In the genomic region with DNA sequence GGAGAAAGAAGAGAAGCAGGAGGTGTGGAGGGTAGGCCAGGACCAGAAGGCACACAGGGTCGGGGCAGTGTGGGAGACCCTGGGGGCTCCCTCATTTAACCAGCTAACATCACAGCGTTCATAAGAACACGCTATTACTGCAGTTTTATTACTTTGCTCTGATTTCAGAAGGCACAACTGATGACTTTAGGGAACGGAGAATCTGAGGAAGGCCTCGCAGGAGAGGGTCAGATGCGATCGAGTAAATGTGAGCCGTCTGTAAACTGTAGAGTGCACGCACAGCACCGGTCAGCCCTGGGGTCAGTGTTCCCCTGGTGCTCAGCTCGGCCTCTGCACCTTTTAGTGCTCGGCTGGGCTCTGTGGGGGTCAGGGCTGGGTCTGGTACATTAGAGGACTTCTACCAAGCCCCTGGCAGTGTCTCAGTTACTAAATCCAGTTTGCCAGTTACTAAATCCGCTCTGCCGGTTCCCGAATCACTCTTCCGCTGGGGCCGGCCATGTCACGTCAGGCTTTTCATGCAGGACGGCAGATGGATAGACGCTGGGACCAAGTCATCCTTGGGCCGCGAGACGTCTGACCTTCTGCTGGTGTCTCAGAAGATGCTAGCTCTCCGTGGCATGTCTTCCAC, we compare ENCODE assay signal across 9 cellular contexts.
DNase-seq lines count a peak whose midpoint lies in the region; ATAC-seq and TF ChIP-seq lines count a peak whose summit lies in the region.
"Had no signal": no experiment of that assay in that cellular context is flagged by ENCODE, and none has a peak within 500 bp of the region (broad histone marks: within the 10 kb centered on the region; RNA-seq: fewer than 3 reads in every experiment).

No MANE protein-coding gene starts in this region.

- H3K27ac Mint-ChIP-seq in GM23338: peak overlapping the region; percentile 98
- peak overlapping the region; percentile 100 for H3K27ac Mint-ChIP-seq in WTC11

- no peaks in the 10 kb centered on the region; the same call in 2 of the 3 replicates for H3K9me3 Mint-ChIP-seq in GM23338
- H3K9me3 Mint-ChIP-seq in WTC11: peaks cover 5% of the 10 kb centered on the region

- H3K9me2 ChIP-seq in GM23338 (ENCODE audit: insufficient read depth): peaks cover 9% of the 10 kb centered on the region

- DNase-seq in GM23338 (ENCODE audit: low spot score) (no peak), WTC11 (ENCODE audit: low spot score) (no peak), left ventricle myocardium superior (peak; percentile 23), sciatic nerve (ENCODE audit: low spot score) (peak; percentile 61), amygdala (lab: John Stamatoyannopoulos, UW) (no peak), NCI-H1436 (lab: John Stamatoyannopoulos, UW) (no peak), LoVo (ENCODE audit: low spot score) (no peak)

- peaks cover 73% of the 10 kb centered on the region for H3K4me1 Mint-ChIP-seq in GM23338
- H3K4me1 Mint-ChIP-seq in WTC11: peaks cover 70% of the 10 kb centered on the region

- peak; percentile 24 for ATAC-seq in GM23338
- ATAC-seq in WTC11: peak; percentile 23
- ATAC-seq in left ventricle myocardium superior: no peak
- no peak for ATAC-seq in sciatic nerve
- no peak for ATAC-seq in HG03097 (IDR thresholded peaks at IDR 0.05; ENCODE audit: low FRiP score, unreplicated experiment)

- H4K20me1 ChIP-seq in GM23338 (replicated peaks; ENCODE audit: insufficient read depth): no peaks in the 10 kb centered on the region; the same call in 1 of the 2 replicates

- peak overlapping the region; percentile 47 for H3K4me3 ChIP-seq in GM23338
- H3K4me3 ChIP-seq: left lung had no signal

- H3K27ac ChIP-seq in GM23338 (ENCODE audit: low read depth): peak overlapping the region; percentile 90

- no peak for TF ChIP-seq CTCF in GM23338 (conservative IDR thresholded peaks at IDR 0.05; ENCODE audit: low read depth in 2 of 2)
- TF ChIP-seq CTCF in WTC11 (IDR thresholded peaks at IDR 0.05): no peak

- peaks cover 56% of the 10 kb centered on the region for H3K4me1 ChIP-seq in GM23338 (ENCODE audit: insufficient read depth)

- POLR2A ChIA-PET in WTC11 (lab: Charles Lee): interaction anchor here (0.6 to 1.8 kb wide), 7 partner anchors 15 to 585 kb away, joined by 3 to 14 read pairs (median 3); no protein-coding TSS in a partner anchor

- H3K27me3 Mint-ChIP-seq in GM23338 (ENCODE audit: insufficient read depth, low read depth, poor library complexity) (peaks cover 34% of the 10 kb centered on the region), WTC11 (ENCODE audit: low read depth) (no peaks in the 10 kb centered on the region)

- intact Hi-C loops in left ventricle myocardium superior (cut with micrococcal nuclease) (no loop called here), sciatic nerve (cut with DNase I) (no loop called here)

- H3K4me3 Mint-ChIP-seq in GM23338 (peak overlapping the region; percentile 84), WTC11 (peak overlapping the region; percentile 76)

- no peaks in the 10 kb centered on the region for H3K36me3 ChIP-seq in GM23338 (ENCODE audit: insufficient read depth)
- H3K36me3 ChIP-seq: left lung had no signal

- H3F3A ChIP-seq in GM23338 (replicated peaks; ENCODE audit: low read depth): peaks cover 31% of the 10 kb centered on the region

- H3K36me3 Mint-ChIP-seq in GM23338 (ENCODE audit: low read depth): peaks cover 47% of the 10 kb centered on the region
- H3K36me3 Mint-ChIP-seq in WTC11: peaks cover 29% of the 10 kb centered on the region

- peaks cover 85% of the 10 kb centered on the region for H3K79me2 ChIP-seq in GM23338 (replicated peaks; ENCODE audit: insufficient read depth)

- peak overlapping the region; percentile 81 for H3K4me2 ChIP-seq in GM23338

- CTCF ChIA-PET in WTC11 (lab: Charles Lee): interaction anchor here (0.7 to 2.5 kb wide), 5 partner anchors 12 to 95 kb away, joined by 3 to 36 read pairs (median 4); no protein-coding TSS in a partner anchor

- H3K27me3 ChIP-seq in GM23338 (ENCODE audit: insufficient read depth): no peaks in the 10 kb centered on the region
- H3K27me3 ChIP-seq: left lung had no signal

- no peak overlapping the region for H2AFZ ChIP-seq in GM23338

TF ChIP-seq in GM23338, 12 proteins besides CTCF, POLR2A, EP300 and RAD21:
- TF ChIP-seq STAT1 (IDR thresholded peaks at IDR 0.05; ENCODE audit: unreplicated experiment) (no peak), EZH2 (IDR thresholded peaks at IDR 0.05; ENCODE audit: low read depth, unreplicated experiment) (no peak)
TF ChIP-seq in GM23338: peak in this region for 0.

TF ChIP-seq in WTC11, 78 proteins besides CTCF, POLR2A, EP300 and RAD21:
- TF ChIP-seq NR1H2 (CRISPR knock-in tag; IDR thresholded peaks at IDR 0.05) (no peak), FOXK1 (CRISPR knock-in tag; IDR thresholded peaks at IDR 0.05) (no peak)
- TF ChIP-seq, protein P1, sequence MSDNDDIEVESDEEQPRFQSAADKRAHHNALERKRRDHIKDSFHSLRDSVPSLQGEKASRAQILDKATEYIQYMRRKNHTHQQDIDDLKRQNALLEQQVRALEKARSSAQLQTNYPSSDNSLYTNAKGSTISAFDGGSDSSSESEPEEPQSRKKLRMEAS (CRISPR knock-in tag; IDR thresholded peaks at IDR 0.05): 0 out of 2 replicates have a peak, but pooled peaks have one; percentile 35

Comparison
In these comparisons a context has a peak if more than half of its experiments do, and no peak if none do; other contexts are left out.
1. ATAC-seq: peak in GM23338 (single experiment) and WTC11 (single experiment); none in left ventricle myocardium superior (single experiment), sciatic nerve (single experiment) and HG03097 (single experiment).
2. DNase-seq: peak in left ventricle myocardium superior (single experiment) and sciatic nerve (single experiment); none in GM23338 (single experiment), WTC11 (single experiment), amygdala (0 of 56), NCI-H1436 (single experiment) and LoVo (single experiment).